In genomic region chr12:120199025-120199424, GRCh38 we compare ENCODE assay signal across 9 cellular contexts. TPM values are rescaled to one million over a fixed set of nuclear protein-coding genes. Genes with fewer than 3 reads are reported as not detected.
DNase-seq lines count a peak whose midpoint lies in the region; ATAC-seq and TF ChIP-seq lines count a peak whose summit lies in the region.
"Had no signal": no experiment of that assay in that cellular context is flagged by ENCODE, and none has a peak within 500 bp of the region (broad histone marks: within the 10 kb centered on the region; RNA-seq: fewer than 3 reads in every experiment).

No MANE protein-coding gene starts in this region.

- H3K4me1 Mint-ChIP-seq in IgD-negative memory B cell (peaks cover 15 to 29% (median 27%) of the 10 kb centered on the region in 3 donors), brain (peaks cover 44% of the 10 kb centered on the region), natural killer cell (peaks cover 22 to 31% of the 10 kb centered on the region in 2 donors)

- peaks cover 3% of the 10 kb centered on the region for H3K36me3 Mint-ChIP-seq in IgD-negative memory B cell
- peaks cover 34% of the 10 kb centered on the region for H3K36me3 Mint-ChIP-seq in brain
- H3K36me3 Mint-ChIP-seq in natural killer cell: no peaks in the 10 kb centered on the region

- peaks cover 46% of the 10 kb centered on the region for H3K36me3 ChIP-seq in BLaER1

- DNase-seq in natural killer cell: no peak
- no peak for DNase-seq in NCI-H187 (lab: John Stamatoyannopoulos, UW)
- DNase-seq in NCI-H1092 treated with DMSO at 0.1 percent for 48 hours (lab: John Stamatoyannopoulos, UW): no peak
- DNase-seq in AG20443 (ENCODE audit: low spot score): no peak
- DNase-seq: NK-92 treated with Interleukin-12 subunit alpha and Interleukin-12 subunit beta, amount 100 ng/mL, for 24 hours had no signal

- H3K4me3 Mint-ChIP-seq in IgD-negative memory B cell: peak overlapping the region; percentile 80 to 95 (median 94)
- peak overlapping the region; percentile 97 to 100 (median 99) for H3K4me3 Mint-ChIP-seq in brain
- peak overlapping the region; percentile 80 for H3K4me3 Mint-ChIP-seq in natural killer cell

- intact Hi-C loops in natural killer cell (cut with micrococcal nuclease): no loop called here

- TF ChIP-seq CTCF in brain (conservative IDR thresholded peaks at IDR 0.05): no peak
- no peak for TF ChIP-seq CTCF in natural killer cell (IDR thresholded peaks at IDR 0.05)

- no peaks in the 10 kb centered on the region for H3K9me3 ChIP-seq in BLaER1

- H3K27ac ChIP-seq in BLaER1: peak overlapping the region; percentile 98

- H3K9me3 Mint-ChIP-seq in IgD-negative memory B cell (no peaks in the 10 kb centered on the region), brain (peaks cover 0 to 5% (median 0%) of the 10 kb centered on the region in 5 experiments), natural killer cell (no peaks in the 10 kb centered on the region)

- H3K4me1 ChIP-seq in BLaER1: peaks cover 58% of the 10 kb centered on the region

- no peaks in the 10 kb centered on the region for H3K27me3 ChIP-seq in BLaER1

- H3K27me3 Mint-ChIP-seq in IgD-negative memory B cell (no peaks in the 10 kb centered on the region), brain (peaks cover 22% of the 10 kb centered on the region), natural killer cell (ENCODE audit: low read depth in 2 of 2) (no peaks in the 10 kb centered on the region)

- peak overlapping the region; percentile 99 for H3K9ac ChIP-seq in BLaER1

- H3K27ac Mint-ChIP-seq in IgD-negative memory B cell (peak overlapping the region in 2 of 3 donors; percentile 79 to 95), brain (peak overlapping the region; percentile 59 to 100 (median 83)), natural killer cell (peak overlapping the region; percentile 67 to 94)

- ATAC-seq in natural killer cell (no peak), GM21381 (IDR thresholded peaks at IDR 0.05; ENCODE audit: unreplicated experiment) (no peak)

- peak overlapping the region; percentile 98 for H3K4me3 ChIP-seq in BLaER1

- peaks cover 44% of the 10 kb centered on the region for H4K20me1 ChIP-seq in BLaER1

- H3K4me2 ChIP-seq in BLaER1: peak overlapping the region; percentile 95

RNA-seq across cellular contexts. Expression of gene RPLP0, which starts 1.9 kb away (rescaled TPM):
- polyA plus RNA-seq in IgD-negative memory B cell (2,020 TPM), brain (ENCODE audit: insufficient read depth, low read depth, low replicate concordance) (2,030 TPM)
- total RNA-seq in natural killer cell: 100 to 1,000 TPM; 587 to 791 (median 689) TPM

RNA-seq across cellular contexts. Expression of gene GCN1, which starts 4.5 kb away (rescaled TPM):
- polyA plus RNA-seq in IgD-negative memory B cell: 18.4 TPM
- polyA plus RNA-seq in brain (ENCODE audit: insufficient read depth, low read depth, low replicate concordance): 28.1 TPM
- 100 to 1,000 TPM; 119 to 141 (median 120) TPM for total RNA-seq in natural killer cell
